In genomic region chrX:133529578-133529977, GRCh38 we compare ENCODE assay signal across 32 cellular contexts.
DNase-seq lines count a peak whose midpoint lies in the region; ATAC-seq, FAIRE-seq and TF ChIP-seq lines count a peak whose summit lies in the region.
"Had no signal": no experiment of that assay in that cellular context is flagged by ENCODE, and none has a peak within 500 bp of the region (broad histone marks: within the 10 kb centered on the region; RNA-seq: fewer than 3 reads in every experiment).

No MANE protein-coding gene starts in this region.

- no peak overlapping the region for H3K4me3 ChIP-seq in HepG2 (replicated peaks in 1 of 3; ENCODE audit: insufficient read depth in 1 of 3, low read depth in 2 of 3, low read length in 3 of 3)
- H3K4me3 ChIP-seq in right lobe of liver = no peak overlapping the region
- H3K4me3 ChIP-seq in astrocyte (ENCODE audit: insufficient read depth, low read depth, low read length) = no peak overlapping the region
- H3K4me3 ChIP-seq: A549; BLaER1; BLaER1 treated with 17β-estradiol and CSF1 and Interleukin-3, amounts not matched to agents 10 nM and 100 nM had no signal

- no peak overlapping the region for H3K4me3 Mint-ChIP-seq in astrocyte (ENCODE audit: unreplicated experiment)
- H3K4me3 Mint-ChIP-seq: B cell; CD14-positive monocyte; CD4-positive, alpha-beta memory T cell; CD4-positive, alpha-beta T cell; CD4-positive, CD25-positive, alpha-beta regulatory T cell; CD8-positive, alpha-beta memory T cell; CD8-positive, alpha-beta T cell had no signal

- no peak for TF ChIP-seq POLR2A in HepG2 (IDR thresholded peaks at IDR 0.05; ENCODE audit: insufficient read depth in 1 of 2, low read depth in 2 of 2, low read length in 2 of 2)
- no peak for TF ChIP-seq POLR2A in right lobe of liver (IDR thresholded peaks at IDR 0.05)

- POLR2A ChIA-PET in HepG2 (lab: Yijun Ruan, JAX) = no interaction called here

- H3K9me3 ChIP-seq in HepG2 (ENCODE audit: low read length) = no peaks in the 10 kb centered on the region
- no peaks in the 10 kb centered on the region for H3K9me3 ChIP-seq in right lobe of liver
- no peaks in the 10 kb centered on the region for H3K9me3 ChIP-seq in astrocyte (ENCODE audit: insufficient read depth, low read depth, low read length)
- H3K9me3 ChIP-seq: A549; BE2C; BLaER1; BLaER1 treated with 17β-estradiol and CSF1 and Interleukin-3, amounts not matched to agents 10 nM and 100 nM; Caco-2 had no signal

- H3K27ac ChIP-seq in HepG2 (ENCODE audit: extremely low read length, insufficient read depth, low read length) (no peak overlapping the region), right lobe of liver (no peak overlapping the region), astrocyte (ENCODE audit: low read depth, low read length) (no peak overlapping the region)
- H3K27ac ChIP-seq: 22Rv1; A549; BLaER1; BLaER1 treated with 17β-estradiol and CSF1 and Interleukin-3, amounts not matched to agents 10 nM and 100 nM; C4-2B had no signal

- H3K79me2 ChIP-seq in HepG2 (ENCODE audit: insufficient read depth, low read length) (no peaks in the 10 kb centered on the region), astrocyte (ENCODE audit: insufficient read depth, low read length) (no peaks in the 10 kb centered on the region)

- no TSS peak for BruUV-seq in HepG2 (replicated peaks; lab: Mats Ljungman, UMichigan)

- H3K4me2 ChIP-seq in HepG2 (ENCODE audit: low read depth, low read length) = no peak overlapping the region
- no peak overlapping the region for H3K4me2 ChIP-seq in astrocyte (ENCODE audit: low read length)
- H3K4me2 ChIP-seq: A549; BLaER1; BLaER1 treated with 17β-estradiol and CSF1 and Interleukin-3, amounts not matched to agents 10 nM and 100 nM had no signal

- H3K4me1 Mint-ChIP-seq in astrocyte (ENCODE audit: low read depth, unreplicated experiment) = no peaks in the 10 kb centered on the region
- H3K4me1 Mint-ChIP-seq: B cell; CD14-positive monocyte; CD4-positive, alpha-beta memory T cell; CD4-positive, CD25-positive, alpha-beta regulatory T cell; CD8-positive, alpha-beta memory T cell had no signal

- no peaks in the 10 kb centered on the region for H3K9me3 Mint-ChIP-seq in astrocyte (ENCODE audit: unreplicated experiment)
- H3K9me3 Mint-ChIP-seq: CD4-positive, alpha-beta memory T cell; CD4-positive, alpha-beta T cell; CD4-positive, CD25-positive, alpha-beta regulatory T cell; CD8-positive, alpha-beta memory T cell; CD8-positive, alpha-beta T cell had no signal

- H3K4me1 ChIP-seq in HepG2 (ENCODE audit: insufficient read depth, low read length) (no peaks in the 10 kb centered on the region), right lobe of liver (no peaks in the 10 kb centered on the region), astrocyte (ENCODE audit: insufficient read depth, low read length) (no peaks in the 10 kb centered on the region)
- H3K4me1 ChIP-seq: A549; BE2C; BLaER1; BLaER1 treated with 17β-estradiol and CSF1 and Interleukin-3, amounts not matched to agents 10 nM and 100 nM; Caco-2 had no signal

- 84% methylated on average over 3 of the region's 3 CpGs for WGBS in HepG2 (ENCODE audit: low lambda C conversion rate)
- 60% methylated on average over 3 of the region's 3 CpGs for WGBS in right lobe of liver (ENCODE audit: insufficient coverage, low coverage, low lambda C conversion rate, missing lambda C conversion rate)

- in situ Hi-C loops in HepG2 (cut with HindIII; ENCODE audit: extremely low pct_ligation_motif_present, low pct_unique_long_range_greater_than_20kb) = no loop called here

- no peak for TF ChIP-seq CTCF in HepG2 (CRISPR knock-in tag; IDR thresholded peaks at IDR 0.05)
- no peak for TF ChIP-seq CTCF in right lobe of liver (IDR thresholded peaks at IDR 0.05)
- TF ChIP-seq CTCF in astrocyte (IDR thresholded peaks at IDR 0.05; ENCODE audit: insufficient read depth, low read depth, low read length) = no peak

- no peaks in the 10 kb centered on the region for H3K36me3 Mint-ChIP-seq in astrocyte (ENCODE audit: low read depth, unreplicated experiment)
- H3K36me3 Mint-ChIP-seq: CD14-positive monocyte; CD4-positive, alpha-beta memory T cell; CD4-positive, CD25-positive, alpha-beta regulatory T cell; CD8-positive, alpha-beta memory T cell; CD8-positive, alpha-beta T cell had no signal

- peaks cover 3 to 9% of the 10 kb centered on the region in 2 experiments; a peak in 1 of 5 replicates for H3K36me3 ChIP-seq in HepG2 (replicated peaks in 1 of 2; ENCODE audit: control insufficient read depth in 1 of 2, insufficient read depth in 2 of 2, low read length in 2 of 2)
- no peaks in the 10 kb centered on the region for H3K36me3 ChIP-seq in right lobe of liver
- H3K36me3 ChIP-seq in astrocyte (ENCODE audit: insufficient read depth, low read length) = no peaks in the 10 kb centered on the region
- H3K36me3 ChIP-seq: BE2C; BLaER1; BLaER1 treated with 17β-estradiol and CSF1 and Interleukin-3, amounts not matched to agents 10 nM and 100 nM had no signal

- TF ChIP-seq RAD21 in HepG2 (CRISPR knock-in tag; IDR thresholded peaks at IDR 0.05) = no peak

- intact Hi-C loops in HepG2 (cut with micrococcal nuclease; ENCODE audit: unreplicated experiment) (no loop called here), right lobe of liver (cut with DNase I) (no loop called here)

- H2AFZ ChIP-seq in HepG2 (ENCODE audit: low read length) (no peak overlapping the region), astrocyte (ENCODE audit: low read depth, low read length) (no peak overlapping the region)

- FAIRE-seq in HepG2 (lab: Jason Lieb, UNC) = no peak
- peak; percentile 60 for FAIRE-seq in astrocyte (lab: Jason Lieb, UNC)
- FAIRE-seq: A549, D721Med had no signal

- TF ChIP-seq EP300 in HepG2 (IDR thresholded peaks at IDR 0.05; ENCODE audit: low read depth in 2 of 2, low read length in 2 of 2) (no peak), HepG2 (CRISPR knock-in tag; IDR thresholded peaks at IDR 0.05; ENCODE audit: borderline replicate concordance) (no peak)

- no peak overlapping the region for H3K27ac Mint-ChIP-seq in astrocyte (ENCODE audit: unreplicated experiment)
- H3K27ac Mint-ChIP-seq: B cell; CD14-positive monocyte; CD4-positive, alpha-beta memory T cell; CD4-positive, alpha-beta T cell; CD4-positive, CD25-positive, alpha-beta regulatory T cell; CD8-positive, alpha-beta memory T cell; CD8-positive, alpha-beta T cell had no signal

- no peaks in the 10 kb centered on the region for H3K27me3 ChIP-seq in HepG2 (ENCODE audit: control insufficient read depth in 1 of 2, insufficient read depth in 2 of 2, low read length in 2 of 2)
- no peaks in the 10 kb centered on the region for H3K27me3 ChIP-seq in right lobe of liver
- H3K27me3 ChIP-seq in astrocyte (ENCODE audit: insufficient read depth, low read length) = no peaks in the 10 kb centered on the region
- H3K27me3 ChIP-seq: BE2C had no signal

- H3K9ac ChIP-seq in HepG2 (ENCODE audit: insufficient read depth, low read depth, low read length) (no peak overlapping the region), astrocyte (ENCODE audit: low read length) (no peak overlapping the region)
- H3K9ac ChIP-seq: BLaER1; BLaER1 treated with 17β-estradiol and CSF1 and Interleukin-3, amounts not matched to agents 10 nM and 100 nM had no signal

- H3K27me3 Mint-ChIP-seq in astrocyte (ENCODE audit: low read depth, unreplicated experiment) = no peaks in the 10 kb centered on the region
- H3K27me3 Mint-ChIP-seq: B cell; CD4-positive, alpha-beta memory T cell; CD4-positive, alpha-beta T cell; CD4-positive, CD25-positive, alpha-beta regulatory T cell had no signal

- CTCF ChIA-PET in HepG2 (lab: Yijun Ruan, JAX; ENCODE audit: low intra/inter-chr PET ratio, low total read pairs) = no interaction called here

- DNase-seq in HepG2 (ENCODE audit: low spot score) (no peak), right lobe of liver (no peak), astrocyte (ENCODE audit: low read depth) (no peak)
- DNase-seq: 8988T; ACHN; AML-193; BE2C; C1 segment of cervical spinal cord; Caco-2; Calu3; CD4-positive, alpha-beta memory T cell; CD4-positive, alpha-beta T cell; CD4-positive, CD25-positive, alpha-beta regulatory T cell; CD8-positive, alpha-beta memory T cell; CD8-positive, alpha-beta T cell; COR-L47; DMS 273 treated with DMSO at 0.1 percent for 48 hours; DMS153; DMS53; DMS79; DMS79 treated with DMSO at 0.1 percent for 48 hours; DND-41; EL had no signal

- peaks cover 4% of the 10 kb centered on the region; the same call in 1 of the 2 replicates for H4K20me1 ChIP-seq in HepG2 (ENCODE audit: insufficient read depth, low read length)
- no peaks in the 10 kb centered on the region for H4K20me1 ChIP-seq in astrocyte (ENCODE audit: insufficient read depth, low read length)
- H4K20me1 ChIP-seq: BLaER1 treated with 17β-estradiol and CSF1 and Interleukin-3, amounts not matched to agents 10 nM and 100 nM had no signal

- ATAC-seq in HepG2 (peak; percentile 46), right lobe of liver (no peak), HG02938 (IDR thresholded peaks at IDR 0.05; ENCODE audit: unreplicated experiment) (no peak)
- ATAC-seq: A549; CD8-positive, alpha-beta T cell had no signal
